ENCODE assay signal across 17 cellular contexts in the genomic region with DNA sequence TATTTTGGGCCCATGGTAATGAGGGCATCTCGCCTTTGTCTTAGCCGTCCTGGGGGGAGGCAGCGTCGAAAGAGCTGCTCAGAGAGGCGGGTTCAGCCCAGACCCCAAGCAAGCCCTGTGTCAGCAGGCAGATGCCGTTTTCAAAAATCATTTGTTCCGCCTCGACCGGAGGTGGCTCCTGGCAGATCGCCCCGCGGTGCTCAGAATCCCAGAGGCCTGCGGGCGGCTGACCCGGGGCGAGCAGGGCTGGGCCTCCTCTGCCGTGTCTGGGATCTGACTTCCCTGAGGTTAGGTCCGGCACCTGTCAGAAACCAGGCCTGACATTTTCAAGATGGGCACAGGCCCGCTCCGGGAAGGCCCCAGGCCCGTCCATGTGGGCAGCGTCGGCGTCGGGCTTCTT. TPM values are rescaled to one million over a fixed set of nuclear protein-coding genes. Genes with fewer than 3 reads are reported as not detected.
DNase-seq lines count a peak whose midpoint lies in the region; ATAC-seq and TF ChIP-seq lines count a peak whose summit lies in the region.
"Had no signal": no experiment of that assay in that cellular context is flagged by ENCODE, and none has a peak within 500 bp of the region (broad histone marks: within the 10 kb centered on the region; RNA-seq: fewer than 3 reads in every experiment).

No MANE protein-coding gene starts in this region.

- H3K79me1 ChIP-seq in neuronal stem cell (ENCODE audit: low read depth, low read length), result peaks cover 23% of the 10 kb centered on the region

- H3K36me3 ChIP-seq in BLaER1 treated with 17β-estradiol and CSF1 and Interleukin-3, amounts not matched to agents 10 nM and 100 nM, result peaks cover 0 to 40% (median 10%) of the 10 kb centered on the region in 11 experiments; a peak in 11 of 22 replicates
- H3K36me3 ChIP-seq in SJCRH30 (no peaks in the 10 kb centered on the region), neuronal stem cell (replicated peaks in 1 of 2; ENCODE audit: control insufficient read depth in 2 of 2, insufficient read depth in 2 of 2, low read length in 2 of 2) (peaks cover 2 to 4% of the 10 kb centered on the region in 2 donors)

- H3K14ac ChIP-seq in neuronal stem cell (ENCODE audit: low read length), result no peak overlapping the region

- no peak overlapping the region for H4K8ac ChIP-seq in neuronal stem cell (ENCODE audit: low read depth, low read length)

- H3K18ac ChIP-seq in neuronal stem cell (ENCODE audit: low read length), result peak overlapping the region; percentile 64

- H2BK12ac ChIP-seq in neuronal stem cell (ENCODE audit: low read length), result no peak overlapping the region

- peaks cover 84 to 100% (median 99%) of the 10 kb centered on the region in 11 experiments for H4K20me1 ChIP-seq in BLaER1 treated with 17β-estradiol and CSF1 and Interleukin-3, amounts not matched to agents 10 nM and 100 nM

- H3K36me3 Mint-ChIP-seq in Calu3 (ENCODE audit: insufficient read depth, unreplicated experiment), result peaks cover 4% of the 10 kb centered on the region

- no peak overlapping the region for H4K91ac ChIP-seq in neuronal stem cell (ENCODE audit: low read depth, low read length, poor library complexity)

- no peak overlapping the region for H2AFZ ChIP-seq in neuronal stem cell (ENCODE audit: low read length)

- no peak overlapping the region for H3K4ac ChIP-seq in neuronal stem cell (ENCODE audit: low read length)

- no peaks in the 10 kb centered on the region for H3K9me3 Mint-ChIP-seq in Calu3 (ENCODE audit: low read depth, unreplicated experiment)
- H3K9me3 Mint-ChIP-seq: CD4-positive, alpha-beta T cell had no signal

- peak overlapping the region in 2 of 11 experiments; percentile 26 to 37; a peak in 1 of 22 replicates for H3K9ac ChIP-seq in BLaER1 treated with 17β-estradiol and CSF1 and Interleukin-3, amounts not matched to agents 10 nM and 100 nM
- no peak overlapping the region for H3K9ac ChIP-seq in neuronal stem cell (ENCODE audit: low read depth, low read length, poor library complexity)

- H3K4me2 ChIP-seq in BLaER1 treated with 17β-estradiol and CSF1 and Interleukin-3, amounts not matched to agents 10 nM and 100 nM, result peak overlapping the region in 6 of 11 experiments; percentile 2 to 74 (median 70); a peak in 8 of 22 replicates
- H3K4me2 ChIP-seq in neuronal stem cell (ENCODE audit: insufficient read depth, low read length, poor library complexity, severe bottlenecking), result no peak overlapping the region

- H3K9me3 ChIP-seq in BLaER1 treated with 17β-estradiol and CSF1 and Interleukin-3, amounts not matched to agents 10 nM and 100 nM (replicated peaks in 1 of 11), result no peaks in the 10 kb centered on the region
- H3K9me3 ChIP-seq in SJCRH30 (replicated peaks), result no peaks in the 10 kb centered on the region
- H3K9me3 ChIP-seq in neuronal stem cell (replicated peaks in 1 of 2; ENCODE audit: control insufficient read depth in 2 of 2, insufficient read depth in 1 of 2, low read depth in 1 of 2, low read length in 2 of 2), result peaks cover 2 to 4% of the 10 kb centered on the region in 2 donors

- H3K27me3 Mint-ChIP-seq in Calu3 (ENCODE audit: unreplicated experiment), result no peaks in the 10 kb centered on the region
- H3K27me3 Mint-ChIP-seq: CD4-positive, alpha-beta T cell had no signal

- CTCF ChIA-PET in Calu3 (lab: Charles Lee), result no interaction called here

- no peak overlapping the region for H2BK5ac ChIP-seq in neuronal stem cell (ENCODE audit: low read length)

- H2BK15ac ChIP-seq in neuronal stem cell (ENCODE audit: low read length), result no peak overlapping the region

- H2AK5ac ChIP-seq in neuronal stem cell (ENCODE audit: low read depth, low read length), result no peak overlapping the region

- no CpG with 5 or more reads among the region's 25 CpGs for WGBS in neuronal stem cell (ENCODE audit: extremely low coverage in 2 of 2, insufficient read length in 2 of 2, insufficient replicate concordance in 1 of 2), 2 donors

- TF ChIP-seq CTCF in Calu3 (IDR thresholded peaks at IDR 0.05; ENCODE audit: unreplicated experiment), result no peak

- H3K27ac Mint-ChIP-seq in Calu3 (ENCODE audit: unreplicated experiment), result no peak overlapping the region
- H3K27ac Mint-ChIP-seq: CD4-positive, alpha-beta T cell had no signal

- H3K4me3 ChIP-seq in BLaER1 treated with 17β-estradiol and CSF1 and Interleukin-3, amounts not matched to agents 10 nM and 100 nM, result no peak overlapping the region
- H3K4me3 ChIP-seq in SJCRH30 (no peak overlapping the region), neuronal stem cell (ENCODE audit: low read length in 2 of 2) (no peak overlapping the region)

- H2BK120ac ChIP-seq in neuronal stem cell (ENCODE audit: low read depth, low read length), result no peak overlapping the region

- no peak overlapping the region for H3K23ac ChIP-seq in neuronal stem cell (ENCODE audit: low read depth, low read length, poor library complexity)

- no peak overlapping the region for H3K4me3 Mint-ChIP-seq in Calu3 (ENCODE audit: low read depth, unreplicated experiment)
- H3K4me3 Mint-ChIP-seq: CD4-positive, alpha-beta T cell had no signal

- no TSS peak for BruUV-seq in Calu3 (replicated peaks; lab: Mats Ljungman, UMichigan)

- peaks cover 33 to 80% (median 72%) of the 10 kb centered on the region in 10 experiments for H3K4me1 ChIP-seq in BLaER1 treated with 17β-estradiol and CSF1 and Interleukin-3, amounts not matched to agents 10 nM and 100 nM
- peaks cover 14% of the 10 kb centered on the region for H3K4me1 ChIP-seq in SJCRH30
- peaks cover 0 to 12% of the 10 kb centered on the region in 2 donors for H3K4me1 ChIP-seq in neuronal stem cell (ENCODE audit: control insufficient read depth in 2 of 2, insufficient read depth in 1 of 2, low read depth in 1 of 2, low read length in 2 of 2)

- DNase-seq in SJCRH30, result peak; percentile 70 to 79
- peak; percentile 58 for DNase-seq in cerebellum (ENCODE audit: low spot score)
- no peak for DNase-seq in neuronal stem cell (ENCODE audit: low spot score)
- no peak for DNase-seq in activated CD4-positive, alpha-beta T cell treated with anti-CD3 and anti-CD28 coated beads for 4 hours
- no peak for DNase-seq in COLO668 (lab: John Stamatoyannopoulos, UW; ENCODE audit: unreplicated experiment)
- no peak for DNase-seq in Calu3
- DNase-seq: AML-193; CD4-positive, alpha-beta T cell; DMS79 treated with DMSO at 0.1 percent for 48 hours; NCI-H1048; NCI-H146; NCI-H2081; NCI-H524; SHP77 had no signal

- intact Hi-C loops in Calu3 (cut with micrococcal nuclease; ENCODE audit: unreplicated experiment), result no loop called here

- no peak for ATAC-seq in HG03460 (IDR thresholded peaks at IDR 0.05; ENCODE audit: unreplicated experiment)
- ATAC-seq: Panc1 had no signal

- no peaks in the 10 kb centered on the region for H3K27me3 ChIP-seq in BLaER1 treated with 17β-estradiol and CSF1 and Interleukin-3, amounts not matched to agents 10 nM and 100 nM
- H3K27me3 ChIP-seq in SJCRH30 (no peaks in the 10 kb centered on the region), neuronal stem cell (ENCODE audit: control insufficient read depth in 3 of 3, insufficient read depth in 3 of 3, low read depth in 1 of 3, low read length in 3 of 3) (no peaks in the 10 kb centered on the region)

- no peaks in the 10 kb centered on the region for H3K4me1 Mint-ChIP-seq in Calu3 (ENCODE audit: low read depth, unreplicated experiment)

- H3K27ac ChIP-seq in BLaER1 treated with 17β-estradiol and CSF1 and Interleukin-3, amounts not matched to agents 10 nM and 100 nM, result no peak overlapping the region
- peak overlapping the region; percentile 50 for H3K27ac ChIP-seq in SJCRH30
- H3K27ac ChIP-seq in neuronal stem cell (replicated peaks; ENCODE audit: low read length), result no peak overlapping the region

RNA-seq across cellular contexts. Expression of gene CRTC1, which starts 36.1 kb away (rescaled TPM):
- 2.4 and 3.5 TPM in 2 replicates for total RNA-seq in SJCRH30 (2014; rRNA removed; shearing (Covaris generic))
- 12.8 TPM for total RNA-seq in cerebellum
- 17.4 TPM for polyA plus RNA-seq in neuronal stem cell (2013, experiment 1 of 2)
- 17.8 TPM for polyA plus RNA-seq in neuronal stem cell (2013, experiment 2 of 2)
- total RNA-seq in Calu3 (2022), result 8.5 and 9.4 TPM in 2 replicates

Comparison
In these comparisons a context has a peak if more than half of its experiments do, and no peak if none do; other contexts are left out.
1. DNase-seq: peak in SJCRH30 (2 of 2) and cerebellum (single experiment); none in neuronal stem cell (single experiment), activated CD4-positive, alpha-beta T cell treated with anti-CD3 and anti-CD28 coated beads for 4 hours (0 of 2), COLO668 (single experiment) and Calu3 (single experiment).